Comparison of ENCODE assay signal across 1 cellular context in genomic region chr10:97813311-97813710, GRCh38.
TF ChIP-seq lines count a peak whose summit lies in the region.

No MANE protein-coding gene starts in this region.

TF ChIP-seq in A549, 52 proteins besides CTCF, POLR2A, EP300 and RAD21 (continued from another document):
- no peak for TF ChIP-seq E2F6 (IDR thresholded peaks at IDR 0.05; ENCODE audit: borderline replicate concordance, low read depth)
- TF ChIP-seq ZSCAN20 (CRISPR knock-in tag; IDR thresholded peaks at IDR 0.05) = no peak
